ENCODE assay signal across 12 cellular contexts in the genomic region with DNA sequence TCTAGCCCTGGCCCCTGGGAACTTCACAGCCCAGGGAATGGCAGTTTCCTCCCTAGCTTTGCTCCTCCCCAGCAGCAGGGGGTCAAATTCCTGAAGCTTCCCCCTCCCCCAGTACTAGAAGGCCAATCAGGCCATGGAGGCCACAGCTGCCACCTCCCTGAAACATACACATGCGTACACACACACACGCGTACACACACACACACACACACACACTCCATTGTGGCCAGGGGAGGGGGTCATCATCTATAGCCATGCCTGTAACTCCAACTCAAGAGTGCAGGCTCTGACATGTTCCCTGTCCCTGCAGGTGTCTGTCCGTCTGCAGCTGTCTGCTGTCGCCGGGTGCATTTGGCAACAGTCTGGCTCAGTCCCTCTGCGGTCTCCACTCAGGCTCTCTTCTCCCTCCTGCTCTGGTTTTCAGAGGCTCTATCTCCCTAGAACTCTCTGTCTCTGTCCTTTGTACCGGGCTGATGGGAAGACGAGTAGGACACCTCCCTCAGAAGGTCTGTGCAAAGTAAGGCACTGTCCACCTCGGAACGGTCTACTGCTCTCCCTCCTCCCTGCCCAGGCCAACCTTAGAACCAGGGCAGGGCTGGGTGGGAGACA. TPM values are rescaled to one million over a fixed set of nuclear protein-coding genes. Genes with fewer than 3 reads are reported as not detected.
DNase-seq lines count a peak whose midpoint lies in the region; ATAC-seq and TF ChIP-seq lines count a peak whose summit lies in the region.
"Had no signal": no experiment of that assay in that cellular context is flagged by ENCODE, and none has a peak within 500 bp of the region (broad histone marks: within the 10 kb centered on the region; RNA-seq: fewer than 3 reads in every experiment).

No MANE protein-coding gene starts in this region.

- TF ChIP-seq CTCF in endothelial cell (IDR thresholded peaks at IDR 0.05; ENCODE audit: unreplicated experiment) (no peak), type B pancreatic cell (conservative IDR thresholded peaks at IDR 0.05) (no peak)

- intact Hi-C loops in left cardiac atrium (cut with DNase I), result loop anchor here (10.0 kb wide), 3 partner anchors 231 to 601 kb away; no protein-coding TSS in a partner anchor

- H3K27me3 Mint-ChIP-seq in stimulated activated naive CD8-positive, alpha-beta T cell treated with anti-CD3 and anti-CD28 coated beads, Interleukin-15, Interleukin-2, amounts not matched to agents 100 ng/mL and 50 ng/mL, for 24 hours, result peaks cover 44% of the 10 kb centered on the region
- H3K27me3 Mint-ChIP-seq in stimulated activated naive CD8-positive, alpha-beta T cell treated with anti-CD3 and anti-CD28 coated beads, Interleukin-15, amount 100 ng/mL, for 72 hours, result peaks cover 65% of the 10 kb centered on the region
- H3K27me3 Mint-ChIP-seq in endothelial cell (ENCODE audit: unreplicated experiment), result peaks cover 11% of the 10 kb centered on the region
- H3K27me3 Mint-ChIP-seq in type B pancreatic cell, result peaks cover 66% of the 10 kb centered on the region

- no peaks in the 10 kb centered on the region for H3K9me3 Mint-ChIP-seq in stimulated activated naive CD8-positive, alpha-beta T cell treated with anti-CD3 and anti-CD28 coated beads, Interleukin-15, Interleukin-2, amounts not matched to agents 100 ng/mL and 50 ng/mL, for 24 hours
- no peaks in the 10 kb centered on the region for H3K9me3 Mint-ChIP-seq in stimulated activated naive CD8-positive, alpha-beta T cell treated with anti-CD3 and anti-CD28 coated beads, Interleukin-15, amount 100 ng/mL, for 72 hours
- no peaks in the 10 kb centered on the region for H3K9me3 Mint-ChIP-seq in endothelial cell (ENCODE audit: unreplicated experiment)
- H3K9me3 Mint-ChIP-seq in type B pancreatic cell, result no peaks in the 10 kb centered on the region

- peak overlapping the region; percentile 24 for H3K4me3 Mint-ChIP-seq in stimulated activated naive CD8-positive, alpha-beta T cell treated with anti-CD3 and anti-CD28 coated beads, Interleukin-15, Interleukin-2, amounts not matched to agents 100 ng/mL and 50 ng/mL, for 24 hours
- no peak overlapping the region for H3K4me3 Mint-ChIP-seq in stimulated activated naive CD8-positive, alpha-beta T cell treated with anti-CD3 and anti-CD28 coated beads, Interleukin-15, amount 100 ng/mL, for 72 hours
- H3K4me3 Mint-ChIP-seq in endothelial cell (ENCODE audit: unreplicated experiment) (peak overlapping the region; percentile 87), type B pancreatic cell (peak overlapping the region; percentile 91)

- H3K36me3 Mint-ChIP-seq in stimulated activated naive CD8-positive, alpha-beta T cell treated with anti-CD3 and anti-CD28 coated beads, Interleukin-15, Interleukin-2, amounts not matched to agents 100 ng/mL and 50 ng/mL, for 24 hours (ENCODE audit: low read depth), result no peaks in the 10 kb centered on the region
- H3K36me3 Mint-ChIP-seq in endothelial cell (ENCODE audit: low read depth, unreplicated experiment) (no peaks in the 10 kb centered on the region), type B pancreatic cell (no peaks in the 10 kb centered on the region)

- no peak for DNase-seq in stimulated activated naive CD8-positive, alpha-beta T cell treated with anti-CD3 and anti-CD28 coated beads, Interleukin-15, amount 100 ng/mL, for 72 hours
- DNase-seq in NCI-H748 (lab: John Stamatoyannopoulos, UW; ENCODE audit: unreplicated experiment) (peak; percentile 89), endothelial cell (ENCODE audit: low spot score) (no peak), type B pancreatic cell (ENCODE audit: extremely low spot score, unreplicated experiment) (no peak), EL (no peak), left cardiac atrium (no peak), foreskin melanocyte (no peak)
- DNase-seq: activated gamma-delta T cell, Caco-2, IMR-90 had no signal

- H3K4me1 Mint-ChIP-seq in stimulated activated naive CD8-positive, alpha-beta T cell treated with anti-CD3 and anti-CD28 coated beads, Interleukin-15, Interleukin-2, amounts not matched to agents 100 ng/mL and 50 ng/mL, for 24 hours (ENCODE audit: low read depth), result peaks cover 11% of the 10 kb centered on the region
- H3K4me1 Mint-ChIP-seq in stimulated activated naive CD8-positive, alpha-beta T cell treated with anti-CD3 and anti-CD28 coated beads, Interleukin-15, amount 100 ng/mL, for 72 hours, result peaks cover 29% of the 10 kb centered on the region
- H3K4me1 Mint-ChIP-seq in endothelial cell (ENCODE audit: unreplicated experiment) (peaks cover 31% of the 10 kb centered on the region), type B pancreatic cell (ENCODE audit: unreplicated experiment) (peaks cover 16% of the 10 kb centered on the region)

- H3K27ac Mint-ChIP-seq in stimulated activated naive CD8-positive, alpha-beta T cell treated with anti-CD3 and anti-CD28 coated beads, Interleukin-15, Interleukin-2, amounts not matched to agents 100 ng/mL and 50 ng/mL, for 24 hours, result no peak overlapping the region
- no peak overlapping the region for H3K27ac Mint-ChIP-seq in stimulated activated naive CD8-positive, alpha-beta T cell treated with anti-CD3 and anti-CD28 coated beads, Interleukin-15, amount 100 ng/mL, for 72 hours
- H3K27ac Mint-ChIP-seq in endothelial cell (ENCODE audit: unreplicated experiment), result peak overlapping the region; percentile 30
- H3K27ac Mint-ChIP-seq in type B pancreatic cell, result no peak overlapping the region

- no peak for ATAC-seq in stimulated activated naive CD8-positive, alpha-beta T cell treated with anti-CD3 and anti-CD28 coated beads, Interleukin-15, amount 100 ng/mL, for 72 hours
- ATAC-seq in left cardiac atrium, result no peak

RNA-seq across cellular contexts. Expression of a gene that starts 1.4 kb away (rescaled TPM):
- 0.59 TPM for total RNA-seq in endothelial cell (ENCODE audit: unreplicated experiment)
- total RNA-seq in type B pancreatic cell (ENCODE audit: low replicate concordance), result 1.1 and 3.4 TPM in 2 replicates
- total RNA-seq in left cardiac atrium, result not detected
- total RNA-seq: Caco-2, IMR-90, thoracic aorta had no signal

Comparison
In these comparisons a context has a peak if more than half of its experiments do, and no peak if none do; other contexts are left out.
1. H3K4me3 Mint-ChIP-seq: peak in stimulated activated naive CD8-positive, alpha-beta T cell treated with anti-CD3 and anti-CD28 coated beads, Interleukin-15, Interleukin-2, amounts not matched to agents 100 ng/mL and 50 ng/mL, for 24 hours (single experiment), endothelial cell (single experiment) and type B pancreatic cell (single experiment); none in stimulated activated naive CD8-positive, alpha-beta T cell treated with anti-CD3 and anti-CD28 coated beads, Interleukin-15, amount 100 ng/mL, for 72 hours (0 of 2).